17 cellular contexts compared by ENCODE assay signal in the genomic region with DNA sequence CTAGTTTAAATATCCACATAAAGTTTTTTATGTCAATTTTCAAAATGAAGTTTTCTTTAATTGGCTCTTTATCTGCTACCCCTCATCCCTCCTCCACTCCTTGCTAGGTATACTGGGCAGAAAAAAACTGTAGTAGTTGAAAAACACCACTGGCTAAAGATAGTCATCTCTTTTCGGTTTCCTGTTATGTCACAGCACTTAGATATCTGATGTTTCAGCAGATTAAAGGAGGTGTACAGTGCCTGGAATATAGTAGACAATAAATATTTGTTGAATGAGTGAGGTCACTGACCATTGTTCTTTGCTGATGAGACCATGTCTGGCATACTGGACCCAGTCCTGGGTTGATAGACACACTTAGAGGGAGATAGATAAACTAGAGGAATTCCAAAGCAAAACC. TPM values are rescaled to one million over a fixed set of nuclear protein-coding genes. Genes with fewer than 3 reads are reported as not detected.
DNase-seq lines count a peak whose midpoint lies in the region; ATAC-seq and TF ChIP-seq lines count a peak whose summit lies in the region.
"Had no signal": no experiment of that assay in that cellular context is flagged by ENCODE, and none has a peak within 500 bp of the region (broad histone marks: within the 10 kb centered on the region; RNA-seq: fewer than 3 reads in every experiment).

No MANE protein-coding gene starts in this region.

- H4K20me1 ChIP-seq in BLaER1: peaks cover 21% of the 10 kb centered on the region

- H3K27ac Mint-ChIP-seq in CD8-positive, alpha-beta memory T cell: peak overlapping the region; percentile 60 to 95 (median 86)
- peak overlapping the region; percentile 85 for H3K27ac Mint-ChIP-seq in activated CD8-positive, alpha-beta T cell treated with anti-CD3 and anti-CD28 coated beads, Interleukin-2, amount 10 ng/mL, durations not matched to agents 7 days and 5 days
- H3K27ac Mint-ChIP-seq: memory B cell had no signal

- H3K9ac ChIP-seq in BLaER1: no peak overlapping the region

- H3K36me3 Mint-ChIP-seq in CD8-positive, alpha-beta memory T cell: peaks cover 27 to 68% (median 30%) of the 10 kb centered on the region in 3 donors
- H3K36me3 Mint-ChIP-seq in activated CD8-positive, alpha-beta T cell treated with anti-CD3 and anti-CD28 coated beads, Interleukin-2, amount 10 ng/mL, durations not matched to agents 7 days and 5 days (ENCODE audit: low read depth): peaks cover 75% of the 10 kb centered on the region

- peak overlapping the region; percentile 80; the same call in 1 of the 2 replicates for H3K4me2 ChIP-seq in BLaER1

- no peaks in the 10 kb centered on the region for H3K9me3 ChIP-seq in BLaER1
- no peaks in the 10 kb centered on the region for H3K9me3 ChIP-seq in CD8-positive, alpha-beta memory T cell (ENCODE audit: low read length)
- H3K9me3 ChIP-seq: BE2C had no signal

- H3K27ac ChIP-seq in BLaER1: no peak overlapping the region
- H3K27ac ChIP-seq in CD8-positive, alpha-beta memory T cell (ENCODE audit: low read depth, low read length): no peak overlapping the region

- no peaks in the 10 kb centered on the region for H3K9me3 Mint-ChIP-seq in CD8-positive, alpha-beta memory T cell
- H3K9me3 Mint-ChIP-seq in activated CD8-positive, alpha-beta T cell treated with anti-CD3 and anti-CD28 coated beads, Interleukin-2, amount 10 ng/mL, durations not matched to agents 7 days and 5 days (ENCODE audit: insufficient read depth): no peaks in the 10 kb centered on the region
- H3K9me3 Mint-ChIP-seq: memory B cell had no signal

- H3K4me1 Mint-ChIP-seq in CD8-positive, alpha-beta memory T cell: peaks cover 65 to 88% (median 86%) of the 10 kb centered on the region in 3 donors
- H3K4me1 Mint-ChIP-seq in activated CD8-positive, alpha-beta T cell treated with anti-CD3 and anti-CD28 coated beads, Interleukin-2, amount 10 ng/mL, durations not matched to agents 7 days and 5 days (ENCODE audit: low read depth): peaks cover 82% of the 10 kb centered on the region

- H3K27me3 Mint-ChIP-seq in CD8-positive, alpha-beta memory T cell: no peaks in the 10 kb centered on the region
- H3K27me3 Mint-ChIP-seq in activated CD8-positive, alpha-beta T cell treated with anti-CD3 and anti-CD28 coated beads, Interleukin-2, amount 10 ng/mL, durations not matched to agents 7 days and 5 days (ENCODE audit: low read depth): no peaks in the 10 kb centered on the region
- H3K27me3 Mint-ChIP-seq: memory B cell had no signal

- peak in 2 of 5 donors; percentile 45 to 65 for DNase-seq in CD8-positive, alpha-beta memory T cell
- DNase-seq in activated CD8-positive, alpha-beta T cell treated with anti-CD3 and anti-CD28 coated beads, Interleukin-2, amount 10 ng/mL, durations not matched to agents 7 days and 5 days: no peak
- DNase-seq in fibroblast of pulmonary artery (ENCODE audit: low read depth) (peak; percentile 11), AG08395 (ENCODE audit: low spot score) (no peak)
- DNase-seq: activated CD4-positive, alpha-beta T cell treated with anti-CD3 and anti-CD28 coated beads for 1 hour; activated gamma-delta T cell treated with Interleukin-2 at 50 U/mL for 16 hours; BE2C; cerebellar nuclear complex; DMS79 treated with DMSO at 0.1 percent for 48 hours; GOT3; NCI-H1048; stimulated activated CD4-positive, alpha-beta T cell treated with anti-CD3 and anti-CD28 coated beads, Interleukin-4, amount 100 ng/mL, for 4 hours had no signal

- H3K4me1 ChIP-seq in BLaER1: peaks cover 54% of the 10 kb centered on the region
- peaks cover 67% of the 10 kb centered on the region for H3K4me1 ChIP-seq in CD8-positive, alpha-beta memory T cell (ENCODE audit: insufficient read depth, low read length)
- H3K4me1 ChIP-seq: BE2C had no signal

- peak overlapping the region; percentile 54 to 83 (median 81) for H3K4me3 Mint-ChIP-seq in CD8-positive, alpha-beta memory T cell
- H3K4me3 Mint-ChIP-seq in activated CD8-positive, alpha-beta T cell treated with anti-CD3 and anti-CD28 coated beads, Interleukin-2, amount 10 ng/mL, durations not matched to agents 7 days and 5 days: peak overlapping the region; percentile 83
- H3K4me3 Mint-ChIP-seq: memory B cell had no signal

- peaks cover 59% of the 10 kb centered on the region for H3K36me3 ChIP-seq in BLaER1
- H3K36me3 ChIP-seq in CD8-positive, alpha-beta memory T cell (ENCODE audit: insufficient read depth, low read length): peaks cover 42% of the 10 kb centered on the region

- POLR2A ChIA-PET in CD8-positive, alpha-beta memory T cell (lab: Charles Lee): no interaction called here
- POLR2A ChIA-PET in activated CD8-positive, alpha-beta T cell treated with anti-CD3 and anti-CD28 coated beads, Interleukin-2, amount 10 ng/mL, durations not matched to agents 7 days and 5 days (lab: Charles Lee): no interaction called here

- CTCF ChIA-PET in CD8-positive, alpha-beta memory T cell (lab: Charles Lee): interaction anchor here (4.3 kb wide), 1 partner anchor 19 kb away, joined by 25 read pairs; no protein-coding TSS in a partner anchor
- CTCF ChIA-PET in activated CD8-positive, alpha-beta T cell treated with anti-CD3 and anti-CD28 coated beads, Interleukin-2, amount 10 ng/mL, durations not matched to agents 7 days and 5 days (lab: Charles Lee): interaction anchor here (1.1 to 9.1 kb wide), 4 partner anchors 8 to 32 kb away, joined by 3 to 81 read pairs (median 4); partner anchors contain the start of gene PCYOX1L

- no peak overlapping the region for H3K4me3 ChIP-seq in BLaER1
- H3K4me3 ChIP-seq in CD8-positive, alpha-beta memory T cell (ENCODE audit: low read length): peak overlapping the region; percentile 41
- H3K4me3 ChIP-seq in fibroblast of pulmonary artery (replicated peaks; ENCODE audit: low read depth, low read length): no peak overlapping the region

- TF ChIP-seq POLR2A in GM18505 (IDR thresholded peaks at IDR 0.05; ENCODE audit: borderline replicate concordance, extremely low read depth, insufficient read depth, insufficient read length): no peak

- H3K27me3 ChIP-seq in BLaER1: no peaks in the 10 kb centered on the region
- no peaks in the 10 kb centered on the region for H3K27me3 ChIP-seq in CD8-positive, alpha-beta memory T cell (ENCODE audit: insufficient read depth, low read length, poor library complexity, severe bottlenecking)
- H3K27me3 ChIP-seq: BE2C had no signal

- ATAC-seq in activated CD8-positive, alpha-beta T cell treated with anti-CD3 and anti-CD28 coated beads, Interleukin-2, amount 10 ng/mL, durations not matched to agents 7 days and 5 days: peak; percentile 50
- ATAC-seq in HG03159 (IDR thresholded peaks at IDR 0.05; ENCODE audit: unreplicated experiment) (no peak), GM18505 (IDR thresholded peaks at IDR 0.05; ENCODE audit: unreplicated experiment) (no peak)

- no peak for TF ChIP-seq CTCF in fibroblast of pulmonary artery (IDR thresholded peaks at IDR 0.05; ENCODE audit: low read length, missing control alignments)

RNA-seq across cellular contexts. Expression of gene GRPEL2, which starts 3.2 kb away (rescaled TPM):
- total RNA-seq in CD8-positive, alpha-beta memory T cell: 10 to 100 TPM; 33.4 to 36.5 TPM
- 4.5 TPM for polyA plus RNA-seq in CD8-positive, alpha-beta memory T cell
- total RNA-seq in activated CD8-positive, alpha-beta T cell treated with anti-CD3 and anti-CD28 coated beads, Interleukin-2, amount 10 ng/mL, durations not matched to agents 7 days and 5 days: 10 to 100 TPM; 29.9 to 30.0 TPM

RNA-seq across cellular contexts. Expression of gene PCYOX1L, which starts 9.4 kb away (rescaled TPM):
- 10 to 100 TPM; 22.6 to 23.3 TPM for total RNA-seq in CD8-positive, alpha-beta memory T cell
- 11.9 TPM for polyA plus RNA-seq in CD8-positive, alpha-beta memory T cell
- total RNA-seq in activated CD8-positive, alpha-beta T cell treated with anti-CD3 and anti-CD28 coated beads, Interleukin-2, amount 10 ng/mL, durations not matched to agents 7 days and 5 days: 10 to 100 TPM; 33.9 to 35.0 TPM

RNA-seq across cellular contexts. Expression of gene IL17B, which starts 30.6 kb away (rescaled TPM):
- not detected for total RNA-seq in CD8-positive, alpha-beta memory T cell
- polyA plus RNA-seq in CD8-positive, alpha-beta memory T cell: not detected
- total RNA-seq in activated CD8-positive, alpha-beta T cell treated with anti-CD3 and anti-CD28 coated beads, Interleukin-2, amount 10 ng/mL, durations not matched to agents 7 days and 5 days: not detected
- total RNA-seq: ureter had no signal
